14 cellular contexts compared by ENCODE assay signal in genomic region chr9:17622166-17622565, GRCh38. TPM values are rescaled to one million over a fixed set of nuclear protein-coding genes. Genes with fewer than 3 reads are reported as not detected.
DNase-seq lines count a peak whose midpoint lies in the region; ATAC-seq and TF ChIP-seq lines count a peak whose summit lies in the region.
"Had no signal": no experiment of that assay in that cellular context is flagged by ENCODE, and none has a peak within 500 bp of the region (broad histone marks: within the 10 kb centered on the region; RNA-seq: fewer than 3 reads in every experiment).

No MANE protein-coding gene starts in this region.

- H3K9me3 Mint-ChIP-seq in chondrocyte (ENCODE audit: low read depth): no peaks in the 10 kb centered on the region

- no peaks in the 10 kb centered on the region for H3K36me3 Mint-ChIP-seq in chondrocyte (ENCODE audit: low read depth)
- H3K36me3 Mint-ChIP-seq: CD8-positive, alpha-beta memory T cell had no signal

- peaks cover 21% of the 10 kb centered on the region for H3K27me3 Mint-ChIP-seq in chondrocyte (ENCODE audit: low read depth)
- H3K27me3 Mint-ChIP-seq: CD8-positive, alpha-beta memory T cell had no signal

- H3K4me1 Mint-ChIP-seq in chondrocyte (ENCODE audit: low read depth): no peaks in the 10 kb centered on the region
- H3K4me1 Mint-ChIP-seq: CD8-positive, alpha-beta memory T cell had no signal

- TF ChIP-seq CTCF in chondrocyte (IDR thresholded peaks at IDR 0.05): no peak
- TF ChIP-seq CTCF in GM13976 (IDR thresholded peaks at IDR 0.05; ENCODE audit: borderline replicate concordance, control extremely low read depth, extremely low read depth, insufficient read depth, missing control alignments): no peak

- H3K27ac Mint-ChIP-seq in chondrocyte (ENCODE audit: unreplicated experiment): no peak overlapping the region
- H3K27ac Mint-ChIP-seq: CD8-positive, alpha-beta memory T cell had no signal

- peak; percentile 88 for DNase-seq in DMS 273 (lab: John Stamatoyannopoulos, UW; ENCODE audit: unreplicated experiment)
- peak; percentile 15 for DNase-seq in NCI-H1694 (lab: John Stamatoyannopoulos, UW)
- peak; percentile 97 for DNase-seq in NCI-H524 treated with DMSO at 0.1 percent for 48 hours (lab: John Stamatoyannopoulos, UW)
- DNase-seq in cerebellar cortex (ENCODE audit: low spot score): peak; percentile 89
- DNase-seq in chondrocyte (ENCODE audit: low spot score): no peak
- no peak for DNase-seq in GM13976 (ENCODE audit: low spot score)
- DNase-seq: 8988T; AML-193; Caco-2; CD8-positive, alpha-beta memory T cell had no signal

- no peak overlapping the region for H3K4me3 Mint-ChIP-seq in chondrocyte (ENCODE audit: unreplicated experiment)
- H3K4me3 Mint-ChIP-seq: CD8-positive, alpha-beta memory T cell had no signal

- no peak for ATAC-seq in GM21381 (IDR thresholded peaks at IDR 0.05; ENCODE audit: unreplicated experiment)
- ATAC-seq: GM12878, HCT116, K562 had no signal

- in situ Hi-C loops in GM13976 (cut with MboI; ENCODE audit: low sequenced_read_pairs, unreplicated experiment): no loop called here

RNA-seq across cellular contexts. Expression of gene SH3GL2, which starts 43.3 kb away (rescaled TPM):
- 0.07 TPM in 1 of 3 replicates, not detected in the others for total RNA-seq in chondrocyte
- total RNA-seq: Caco-2; CD8-positive, alpha-beta memory T cell; GM12878; K562 had no signal

Comparison
In these comparisons a context has a peak if more than half of its experiments do, and no peak if none do; other contexts are left out.
1. DNase-seq: peak in DMS 273 (single experiment), NCI-H1694 (single experiment), NCI-H524 treated with DMSO at 0.1 percent for 48 hours (single experiment) and cerebellar cortex (single experiment); none in chondrocyte (single experiment) and GM13976 (single experiment).